28 cellular contexts compared by ENCODE assay signal in the genomic region with DNA sequence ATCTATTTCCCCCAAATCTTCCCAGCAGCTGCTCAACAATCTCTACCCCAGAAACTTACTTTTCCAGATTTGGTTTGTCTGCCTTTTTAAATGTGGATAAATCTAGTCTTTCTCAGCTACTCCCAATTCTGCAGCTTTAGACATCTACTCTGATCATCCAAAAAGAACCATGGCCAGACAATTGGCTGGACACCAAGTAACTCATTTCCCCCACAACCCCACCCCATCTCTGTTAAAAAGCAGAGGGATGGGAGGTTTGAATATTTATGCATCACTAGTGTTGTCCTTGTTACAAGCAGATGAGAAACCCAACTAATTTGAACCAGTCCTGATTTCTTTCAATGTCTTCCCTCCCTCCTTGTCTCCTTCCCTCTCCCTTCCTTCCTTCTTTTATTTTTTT.
"Had no signal": no experiment of that assay in that cellular context is flagged by ENCODE, and none has a peak within 500 bp of the region (broad histone marks: within the 10 kb centered on the region; RNA-seq: fewer than 3 reads in every experiment).

No MANE protein-coding gene starts in this region.

- H3K27me3 Mint-ChIP-seq: stimulated activated memory B cell treated with anti-CD40 and anti-IgM and Interleukin-4, amounts not matched to agents 10 μg/mL and 1 μg/mL and 100 μg/mL, for 72 hours; stimulated activated naive B cell treated with anti-CD40 and anti-IgM and Interleukin-4, amounts not matched to agents 10 μg/mL and 1 μg/mL and 100 μg/mL, for 72 hours; stimulated activated naive CD8-positive, alpha-beta T cell treated with anti-CD3 and anti-CD28 coated beads, Interleukin-15, amount 100 ng/mL, for 72 hours; stimulated activated naive CD8-positive, alpha-beta T cell treated with anti-CD3 and anti-CD28 coated beads, Interleukin-15, Interleukin-2, amounts not matched to agents 100 ng/mL and 50 ng/mL, for 24 hours; type B pancreatic cell had no signal

- H3K27ac Mint-ChIP-seq: stimulated activated effector memory CD8-positive, alpha-beta T cell treated with anti-CD3 and anti-CD28 coated beads, Interleukin-12 subunit alpha, Interleukin-12 subunit beta, amount 100 ng/mL, for 72 hours; stimulated activated memory B cell treated with anti-CD40 and anti-IgM and Interleukin-4, amounts not matched to agents 10 μg/mL and 1 μg/mL and 100 μg/mL, for 72 hours; stimulated activated naive B cell treated with anti-CD40 and anti-IgM and Interleukin-4, amounts not matched to agents 10 μg/mL and 1 μg/mL and 100 μg/mL, for 72 hours; stimulated activated naive CD8-positive, alpha-beta T cell treated with anti-CD3 and anti-CD28 coated beads, Interleukin-15, amount 100 ng/mL, for 72 hours; stimulated activated naive CD8-positive, alpha-beta T cell treated with anti-CD3 and anti-CD28 coated beads, Interleukin-15, Interleukin-2, amounts not matched to agents 100 ng/mL and 50 ng/mL, for 24 hours; type B pancreatic cell had no signal

- H3K27ac ChIP-seq: stomach, suprapubic skin, testis, thoracic aorta, thyroid gland, tibial artery, tibial nerve, transverse colon, upper lobe of left lung, upper lobe of right lung, vagina had no signal

- H3K9me3 ChIP-seq: suprapubic skin, testis, thyroid gland, upper lobe of right lung, vagina had no signal

- H3K27me3 ChIP-seq: stomach, suprapubic skin, testis, thyroid gland, tibial artery, tibial nerve, transverse colon, upper lobe of left lung, upper lobe of right lung, vagina had no signal

- H3K36me3 ChIP-seq: stomach, suprapubic skin, thoracic aorta, thyroid gland, tibial artery, tibial nerve, transverse colon, upper lobe of left lung, upper lobe of right lung, vagina had no signal

- DNase-seq: stimulated activated CD4-positive, alpha-beta T cell treated with anti-CD3 and anti-CD28 coated beads, Interleukin-2, amount 100 ng/mL, for 24 hours; stimulated activated CD4-positive, alpha-beta T cell treated with anti-CD3 and anti-CD28 coated beads, Interleukin-2, amount 100 ng/mL, for 48 hours; stimulated activated CD4-positive, alpha-beta T cell treated with anti-CD3 and anti-CD28 coated beads, Interleukin-4, amount 100 ng/mL, for 1 hour; stimulated activated CD4-positive, alpha-beta T cell treated with anti-CD3 and anti-CD28 coated beads, Interleukin-4, amount 100 ng/mL, for 24 hours; stimulated activated CD4-positive, alpha-beta T cell treated with anti-CD3 and anti-CD28 coated beads, Interleukin-4, amount 100 ng/mL, for 4 hours; stimulated activated CD8-positive, alpha-beta memory T cell treated with anti-CD3 and anti-CD28 coated beads, Interleukin-4, amount 100 ng/mL, for 48 hours; stimulated activated naive B cell treated with anti-CD40 and anti-IgM and Interleukin-4, amounts not matched to agents 10 μg/mL and 1 μg/mL and 100 μg/mL, for 72 hours; stimulated activated naive CD4-positive, alpha-beta T cell; stimulated activated naive CD4-positive, alpha-beta T cell treated with Interleukin-2 at 50 U/mL for 16 hours; stimulated activated naive CD8-positive, alpha-beta T cell treated with anti-CD3 and anti-CD28 coated beads, Interleukin-15, amount 100 ng/mL, for 72 hours; stimulated activated naive CD8-positive, alpha-beta T cell treated with anti-CD3 and anti-CD28 coated beads, Interleukin-15, Interleukin-2, amounts not matched to agents 100 U/mL and 50 U/mL, for 24 hours; stomach; substantia nigra; testis; thyroid gland; tibial artery; transverse colon; trophoblast cell; upper lobe of left lung; upper lobe of right lung had no signal

- H3K4me1 Mint-ChIP-seq: stimulated activated effector memory CD8-positive, alpha-beta T cell treated with anti-CD3 and anti-CD28 coated beads, Interleukin-12 subunit alpha, Interleukin-12 subunit beta, amount 100 ng/mL, for 72 hours; stimulated activated memory B cell treated with anti-CD40 and anti-IgM and Interleukin-4, amounts not matched to agents 10 μg/mL and 1 μg/mL and 100 μg/mL, for 72 hours; stimulated activated naive B cell treated with anti-CD40 and anti-IgM and Interleukin-4, amounts not matched to agents 10 μg/mL and 1 μg/mL and 100 μg/mL, for 72 hours; stimulated activated naive CD8-positive, alpha-beta T cell treated with anti-CD3 and anti-CD28 coated beads, Interleukin-15, amount 100 ng/mL, for 72 hours had no signal

- H3K4me1 ChIP-seq: stomach, suprapubic skin, testis, thyroid gland, tibial artery, tibial nerve, transverse colon, upper lobe of left lung, upper lobe of right lung, vagina had no signal

- H3K36me3 Mint-ChIP-seq: stimulated activated effector memory CD8-positive, alpha-beta T cell treated with anti-CD3 and anti-CD28 coated beads, Interleukin-12 subunit alpha, Interleukin-12 subunit beta, amount 100 ng/mL, for 72 hours; stimulated activated memory B cell treated with anti-CD40 and anti-IgM and Interleukin-4, amounts not matched to agents 10 μg/mL and 1 μg/mL and 100 μg/mL, for 72 hours; stimulated activated naive B cell treated with anti-CD40 and anti-IgM and Interleukin-4, amounts not matched to agents 10 μg/mL and 1 μg/mL and 100 μg/mL, for 72 hours; type B pancreatic cell had no signal

- H3K4me3 ChIP-seq: stomach, suprapubic skin, testis, thoracic aorta, thyroid gland, tibial artery, tibial nerve, transverse colon, upper lobe of left lung, upper lobe of right lung, vagina had no signal

- H3K4me3 Mint-ChIP-seq: stimulated activated effector memory CD8-positive, alpha-beta T cell treated with anti-CD3 and anti-CD28 coated beads, Interleukin-12 subunit alpha, Interleukin-12 subunit beta, amount 100 ng/mL, for 72 hours; stimulated activated memory B cell treated with anti-CD40 and anti-IgM and Interleukin-4, amounts not matched to agents 10 μg/mL and 1 μg/mL and 100 μg/mL, for 72 hours; stimulated activated naive B cell treated with anti-CD40 and anti-IgM and Interleukin-4, amounts not matched to agents 10 μg/mL and 1 μg/mL and 100 μg/mL, for 72 hours; stimulated activated naive CD8-positive, alpha-beta T cell treated with anti-CD3 and anti-CD28 coated beads, Interleukin-15, amount 100 ng/mL, for 72 hours; stimulated activated naive CD8-positive, alpha-beta T cell treated with anti-CD3 and anti-CD28 coated beads, Interleukin-15, Interleukin-2, amounts not matched to agents 100 ng/mL and 50 ng/mL, for 24 hours; type B pancreatic cell had no signal

- H3K9me3 Mint-ChIP-seq: type B pancreatic cell had no signal
